1 cellular context compared by ENCODE assay signal in the genomic region with DNA sequence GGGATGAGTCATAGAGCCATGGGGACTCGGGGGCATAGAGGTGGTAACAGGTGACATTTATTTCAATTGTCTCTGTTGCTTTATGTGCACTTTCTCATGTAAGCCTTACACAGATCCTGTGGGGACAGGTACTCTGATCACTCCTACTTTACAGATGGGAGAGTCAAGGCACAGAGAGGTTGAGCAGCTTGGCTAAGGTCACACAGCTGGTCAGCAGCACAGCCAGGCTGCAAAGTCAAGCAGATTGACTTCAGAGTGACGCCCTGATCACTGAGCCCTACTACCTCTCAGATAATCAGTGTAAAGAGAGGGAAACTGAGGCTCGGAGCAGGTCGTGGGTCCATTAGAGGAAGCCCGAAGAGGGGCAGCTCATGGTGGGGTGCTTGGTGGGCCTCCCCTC.
TF ChIP-seq lines count a peak whose summit lies in the region.

No MANE protein-coding gene starts in this region.

TF ChIP-seq in H1, 55 proteins besides CTCF, POLR2A, EP300 and RAD21:
- TF ChIP-seq TAF7 (optimal IDR thresholded peaks at IDR 0.05; ENCODE audit: borderline replicate concordance, low read depth, low read length) (no peak), TEAD4 (IDR thresholded peaks at IDR 0.05; ENCODE audit: low read depth, low read length) (no peak), CEBPB (IDR thresholded peaks at IDR 0.05; ENCODE audit: low read depth, low read length) (no peak), SP4 (IDR thresholded peaks at IDR 0.05; ENCODE audit: low read length) (no peak), SAP30 (IDR thresholded peaks at IDR 0.05; ENCODE audit: insufficient read depth, insufficient replicate concordance, low read length) (no peak), SIN3A (conservative IDR thresholded peaks at IDR 0.05 in 1 of 2, IDR thresholded peaks at IDR 0.05 in 1 of 2; ENCODE audit: low read depth in 1 of 2, low read length in 2 of 2) (no peak)
- TF ChIP-seq, protein P1, sequence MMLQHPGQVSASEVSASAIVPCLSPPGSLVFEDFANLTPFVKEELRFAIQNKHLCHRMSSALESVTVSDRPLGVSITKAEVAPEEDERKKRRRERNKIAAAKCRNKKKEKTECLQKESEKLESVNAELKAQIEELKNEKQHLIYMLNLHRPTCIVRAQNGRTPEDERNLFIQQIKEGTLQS (IDR thresholded peaks at IDR 0.05; ENCODE audit: insufficient read depth, low read depth, low read length), result no peak
